In genomic region chr1:26288311-26288941, GRCh38 we compare ENCODE assay signal across 8 cellular contexts. TPM values are rescaled to one million over a fixed set of nuclear protein-coding genes. Genes with fewer than 3 reads are reported as not detected.
DNase-seq lines count a peak whose midpoint lies in the region; ATAC-seq and TF ChIP-seq lines count a peak whose summit lies in the region.

No MANE protein-coding gene starts in this region.

- H3K4me3 ChIP-seq in heart left ventricle (no peak overlapping the region), right atrium auricular region (no peak overlapping the region), lower lobe of right lung (no peak overlapping the region), transverse colon (no peak overlapping the region), lower leg skin (ENCODE audit: low read depth, poor library complexity, severe bottlenecking) (no peak overlapping the region)

- H3K27me3 ChIP-seq in heart left ventricle (no peaks in the 10 kb centered on the region), right atrium auricular region (no peaks in the 10 kb centered on the region), lower lobe of right lung (ENCODE audit: low read depth) (no peaks in the 10 kb centered on the region), transverse colon (no peaks in the 10 kb centered on the region)

- peaks cover 9 to 97% (median 37%) of the 10 kb centered on the region in 12 donors for H3K4me1 ChIP-seq in heart left ventricle
- H3K4me1 ChIP-seq in right atrium auricular region, result peaks cover 0 to 53% of the 10 kb centered on the region in 2 donors
- H3K4me1 ChIP-seq in lower lobe of right lung, result peaks cover 86% of the 10 kb centered on the region
- peaks cover 10 to 61% (median 33%) of the 10 kb centered on the region in 4 donors for H3K4me1 ChIP-seq in transverse colon

- H3K4me1 Mint-ChIP-seq in activated T-cell treated with anti-CD3 and anti-CD28 coated beads, Interleukin-2, amount 50 U/mL, for 4 hours (ENCODE audit: low read depth), result peaks cover 90% of the 10 kb centered on the region

- no peak overlapping the region for H3K4me3 Mint-ChIP-seq in activated T-cell treated with anti-CD3 and anti-CD28 coated beads, Interleukin-2, amount 50 U/mL, for 4 hours

- no peaks in the 10 kb centered on the region for H3K9me3 Mint-ChIP-seq in activated T-cell treated with anti-CD3 and anti-CD28 coated beads, Interleukin-2, amount 50 U/mL, for 4 hours

- intact Hi-C loops in heart left ventricle (cut with DNase I), result loop anchor here in 2 of 10 donors (5.0 kb wide), 2 partner anchors 34 to 74 kb away; no protein-coding TSS in a partner anchor
- intact Hi-C loops in lower lobe of right lung (cut with DNase I), result no loop called here
- intact Hi-C loops in transverse colon (cut with DNase I; ENCODE audit: low total_unique reads), result no loop called here
- intact Hi-C loops in lower leg skin (cut with DNase I; ENCODE audit: low total_unique reads), result loop anchor here (5.0 kb wide), 1 partner anchor 34 kb away; no protein-coding TSS in a partner anchor

- in situ Hi-C loops in transverse colon (cut with MboI; ENCODE audit: low pct_ligation_motif_present in 1 of 4, low pct_unique_long_range_greater_than_20kb in 1 of 4, low sequenced_read_pairs in 3 of 4) (no loop called here), G401 (cut with HindIII; ENCODE audit: low sequenced_read_pairs) (no loop called here)

- H3K36me3 ChIP-seq in heart left ventricle, result no peaks in the 10 kb centered on the region
- no peaks in the 10 kb centered on the region for H3K36me3 ChIP-seq in right atrium auricular region
- H3K36me3 ChIP-seq in lower lobe of right lung, result peaks cover 4% of the 10 kb centered on the region
- H3K36me3 ChIP-seq in transverse colon, result no peaks in the 10 kb centered on the region

- no peaks in the 10 kb centered on the region for H3K9me3 ChIP-seq in heart left ventricle
- H3K9me3 ChIP-seq in right atrium auricular region, result no peaks in the 10 kb centered on the region
- H3K9me3 ChIP-seq in lower lobe of right lung, result no peaks in the 10 kb centered on the region
- no peaks in the 10 kb centered on the region for H3K9me3 ChIP-seq in transverse colon

- TF ChIP-seq POLR2A in heart left ventricle (IDR thresholded peaks at IDR 0.05) (no peak), transverse colon (IDR thresholded peaks at IDR 0.05) (no peak), lower leg skin (IDR thresholded peaks at IDR 0.05) (no peak)

- TF ChIP-seq EP300 in transverse colon (IDR thresholded peaks at IDR 0.05; ENCODE audit: low read depth), result no peak

- 64 to 71% (median 70%) methylated on average over 5 of the region's 5 CpGs for WGBS in heart left ventricle, 4 donors
- 40 to 44% methylated on average over 2 to 5 of the region's 5 CpGs for WGBS in transverse colon (ENCODE audit: low coverage in 1 of 2), 2 donors
- WGBS in lower leg skin, 2 donors, result 41% methylated on average over 5 of the region's 5 CpGs

- TF ChIP-seq CTCF in heart left ventricle (IDR thresholded peaks at IDR 0.05) (no peak), right atrium auricular region (IDR thresholded peaks at IDR 0.05) (no peak), lower lobe of right lung (IDR thresholded peaks at IDR 0.05) (no peak), transverse colon (IDR thresholded peaks at IDR 0.05) (no peak), lower leg skin (IDR thresholded peaks at IDR 0.05) (no peak)

- DNase-seq in heart left ventricle (no peak), right atrium auricular region (ENCODE audit: low spot score) (no peak), lower lobe of right lung (no peak), transverse colon (peak; percentile 33), lower leg skin (ENCODE audit: low spot score in 2 of 2) (no peak), G401 (ENCODE audit: low spot score) (no peak)
- DNase-seq in activated T-cell treated with anti-CD3 and anti-CD28 coated beads, Interleukin-2, amount 50 U/mL, for 4 hours, result peak; percentile 70

- peaks cover 7% of the 10 kb centered on the region for H3K36me3 Mint-ChIP-seq in activated T-cell treated with anti-CD3 and anti-CD28 coated beads, Interleukin-2, amount 50 U/mL, for 4 hours (ENCODE audit: insufficient read depth)

- H3K27ac ChIP-seq in heart left ventricle, result peak overlapping the region in 11 of 12 donors; percentile 16 to 98 (median 66)
- H3K27ac ChIP-seq in right atrium auricular region, result peak overlapping the region in 1 of 2 donors; percentile 22
- H3K27ac ChIP-seq in lower lobe of right lung, result peak overlapping the region; percentile 84
- peak overlapping the region; percentile 65 to 98 (median 86) for H3K27ac ChIP-seq in transverse colon

- ATAC-seq in heart left ventricle (no peak), lower lobe of right lung (peak in 1 of 2 donors; percentile 13), HG03108 (IDR thresholded peaks at IDR 0.05; ENCODE audit: unreplicated experiment) (no peak)
- ATAC-seq in activated T-cell treated with anti-CD3 and anti-CD28 coated beads, Interleukin-2, amount 50 U/mL, for 4 hours, result peak; percentile 60 to 69

- H3K27me3 Mint-ChIP-seq in activated T-cell treated with anti-CD3 and anti-CD28 coated beads, Interleukin-2, amount 50 U/mL, for 4 hours (ENCODE audit: low read depth), result no peaks in the 10 kb centered on the region

RNA-seq across cellular contexts. Expression of gene SH3BGRL3, which starts 8.5 kb away (rescaled TPM):
- total RNA-seq in heart left ventricle (100 to 1,000 TPM in 1 of 9 donors, 10 to 100 TPM in 8; 22.4 to 234 (median 40.0) TPM), right atrium auricular region (10 to 100 TPM; 24.8 to 66.0 TPM), lower lobe of right lung (204 TPM), transverse colon (100 to 1,000 TPM; 134 to 314 (median 215) TPM), lower leg skin (10 to 100 TPM; 74.8 to 97.1 (median 78.3) TPM)
- polyA plus RNA-seq in heart left ventricle, result 100 to 1,000 TPM in 1 of 2 donors, 10 to 100 TPM in 1; 43.8 to 119 TPM
- 100 to 1,000 TPM; 324 to 352 (median 326) TPM for total RNA-seq in activated T-cell treated with anti-CD3 and anti-CD28 coated beads, Interleukin-2, amount 50 U/mL, for 4 hours
- total RNA-seq in G401 (2014; rRNA removed; shearing (Covaris generic)), result 5.0 and 7.4 TPM in 2 replicates

RNA-seq across cellular contexts. Expression of gene UBXN11, which starts 18.0 kb away (rescaled TPM):
- 10 to 100 TPM in 3 of 9 donors, 1 to 10 TPM in 6; 3.7 to 17.2 (median 7.6) TPM for total RNA-seq in heart left ventricle
- polyA plus RNA-seq in heart left ventricle, result 10 to 100 TPM in 1 of 2 donors, 1 to 10 TPM in 1; 9.0 to 12.2 TPM
- total RNA-seq in right atrium auricular region, result 1 to 10 TPM; 4.5 to 7.4 TPM
- total RNA-seq in activated T-cell treated with anti-CD3 and anti-CD28 coated beads, Interleukin-2, amount 50 U/mL, for 4 hours, result 10 to 100 TPM; 17.4 to 21.1 (median 19.9) TPM
- 65.1 TPM for total RNA-seq in lower lobe of right lung
- total RNA-seq in transverse colon, result 10 to 100 TPM in 2 of 4 donors, 1 to 10 TPM in 2; 4.9 to 17.9 (median 12.0) TPM
- 1 to 10 TPM; 5.1 to 9.6 (median 5.8) TPM for total RNA-seq in lower leg skin
- total RNA-seq in G401 (2014; rRNA removed; shearing (Covaris generic)), result 21.0 and 27.3 TPM in 2 replicates

RNA-seq across cellular contexts. Expression of gene CD52, which starts 29.3 kb away (rescaled TPM):
- 10 to 100 TPM in 2 of 9 donors, 1 to 10 TPM in 6, not detected in 1; 1.6 to 89.9 (median 4.4) TPM for total RNA-seq in heart left ventricle
- polyA plus RNA-seq in heart left ventricle, result 10 to 100 TPM in 1 of 2 donors, 1 to 10 TPM in 1; 9.9 to 26.1 TPM
- 1 to 10 TPM; 4.9 to 5.8 TPM for total RNA-seq in right atrium auricular region
- 10 to 100 TPM; 82.3 to 99.4 (median 93.8) TPM for total RNA-seq in activated T-cell treated with anti-CD3 and anti-CD28 coated beads, Interleukin-2, amount 50 U/mL, for 4 hours
- 541 TPM for total RNA-seq in lower lobe of right lung
- 10 to 100 TPM in 2 of 4 donors, 1 to 10 TPM in 1, not detected in 1; 5.3 to 56.1 (median 21.1) TPM for total RNA-seq in transverse colon
- total RNA-seq in lower leg skin, result 1 to 10 TPM in 3 of 4 donors, not detected in 1; 2.0 to 6.1 (median 3.5) TPM
- total RNA-seq in G401 (2014; rRNA removed; shearing (Covaris generic)), result 0.55 and 2.3 TPM in 2 replicates

RNA-seq across cellular contexts. Expression of gene CEP85, which starts 54.4 kb away (rescaled TPM):
- 100 to 1,000 TPM in 2 of 9 donors, 10 to 100 TPM in 7; 28.6 to 180 (median 48.7) TPM for total RNA-seq in heart left ventricle
- 10 to 100 TPM; 13.4 to 22.7 TPM for polyA plus RNA-seq in heart left ventricle
- 100 to 1,000 TPM in 1 of 2 donors, 10 to 100 TPM in 1; 31.2 to 104 TPM for total RNA-seq in right atrium auricular region
- total RNA-seq in activated T-cell treated with anti-CD3 and anti-CD28 coated beads, Interleukin-2, amount 50 U/mL, for 4 hours, result 10 to 100 TPM; 25.5 to 28.7 (median 25.7) TPM
- 10.2 TPM for total RNA-seq in lower lobe of right lung
- total RNA-seq in transverse colon, result 10 to 100 TPM in 3 of 4 donors, 1 to 10 TPM in 1; 8.6 to 73.8 (median 13.6) TPM
- total RNA-seq in lower leg skin, result 10 to 100 TPM; 13.0 to 17.2 (median 14.1) TPM
- total RNA-seq in G401 (2014; rRNA removed; shearing (Covaris generic)), result 16.7 and 19.1 TPM in 2 replicates

Comparison
In these comparisons a context has a peak if more than half of its experiments do, and no peak if none do; other contexts are left out.
1. ATAC-seq: peak in activated T-cell treated with anti-CD3 and anti-CD28 coated beads, Interleukin-2, amount 50 U/mL, for 4 hours (2 of 2); none in heart left ventricle (0 of 4) and HG03108 (single experiment).
2. DNase-seq: peak in activated T-cell treated with anti-CD3 and anti-CD28 coated beads, Interleukin-2, amount 50 U/mL, for 4 hours (single experiment) and transverse colon (single experiment); none in heart left ventricle (0 of 5), right atrium auricular region (single experiment), lower lobe of right lung (single experiment), lower leg skin (0 of 2) and G401 (single experiment).